Comparison of ENCODE assay signal across 19 cellular contexts in the genomic region with DNA sequence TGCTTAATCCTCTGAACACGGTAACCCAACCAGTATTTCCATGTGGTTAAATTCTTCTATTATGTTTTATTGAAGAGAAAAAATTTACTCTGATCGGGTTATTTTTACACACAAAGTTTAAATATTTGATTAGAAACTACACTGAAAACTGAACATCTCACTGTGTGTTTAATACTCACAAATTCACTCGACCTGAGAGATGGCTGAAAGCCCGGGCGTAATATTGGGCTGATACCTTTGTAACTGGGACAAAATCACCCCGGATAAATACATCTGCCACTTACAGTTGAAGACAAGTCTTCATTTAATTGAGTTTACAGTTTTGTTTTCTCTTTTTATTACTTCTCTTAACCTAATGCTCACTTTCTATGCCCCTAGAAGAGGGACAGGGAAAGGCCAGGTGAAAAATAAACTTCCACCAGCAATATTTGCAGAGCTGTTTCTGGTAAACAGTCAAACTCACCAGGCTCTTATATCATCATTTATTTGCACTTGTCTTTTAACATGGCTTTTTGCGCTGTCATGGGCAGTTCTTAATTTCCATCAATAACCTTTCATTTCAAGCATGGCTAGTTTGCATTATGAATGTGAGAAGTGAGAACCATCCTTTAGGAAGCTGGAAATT.
"Had no signal": no experiment of that assay in that cellular context is flagged by ENCODE, and none has a peak within 500 bp of the region (broad histone marks: within the 10 kb centered on the region; RNA-seq: fewer than 3 reads in every experiment).

No MANE protein-coding gene starts in this region.

- H3K4me1 ChIP-seq: foreskin keratinocyte, upper lobe of right lung had no signal

- H3K27me3 ChIP-seq: brain microvascular endothelial cell, dorsolateral prefrontal cortex, foreskin keratinocyte, hepatocyte, upper lobe of right lung had no signal

- H3K36me3 ChIP-seq: brain microvascular endothelial cell, upper lobe of right lung had no signal

- H3K4me3 ChIP-seq: dorsolateral prefrontal cortex, hepatocyte, upper lobe of right lung had no signal

- H3K9me3 ChIP-seq: upper lobe of right lung had no signal

- DNase-seq: activated CD4-positive, alpha-beta T cell treated with anti-CD3 and anti-CD28 coated beads, Interleukin-2, amount 10 ng/mL, durations not matched to agents 24 days and 14 days; activated CD8-positive, alpha-beta T cell treated with anti-CD3 and anti-CD28 coated beads for 36 hours; activated naive CD4-positive, alpha-beta T cell treated with anti-CD3 and anti-CD28 coated beads, Interleukin-2, amount 10 ng/mL, durations not matched to agents 7 days and 5 days; activated naive CD8-positive, alpha-beta T cell treated with anti-CD3 and anti-CD28 coated beads, Interleukin-2, amount 50 U/mL, for 24 hours; activated T-cell treated with anti-CD3 and anti-CD28 coated beads, Interleukin-2, amount 50 U/mL, for 4 hours; anterior cingulate cortex; brain microvascular endothelial cell; central memory CD4-positive, alpha-beta T cell; dorsolateral prefrontal cortex; endodermal cell; foreskin keratinocyte; islet precursor cell; left colon; midbrain; nucleus accumbens; retina; stimulated activated naive CD4-positive, alpha-beta T cell; upper lobe of right lung had no signal
